In the genomic region with DNA sequence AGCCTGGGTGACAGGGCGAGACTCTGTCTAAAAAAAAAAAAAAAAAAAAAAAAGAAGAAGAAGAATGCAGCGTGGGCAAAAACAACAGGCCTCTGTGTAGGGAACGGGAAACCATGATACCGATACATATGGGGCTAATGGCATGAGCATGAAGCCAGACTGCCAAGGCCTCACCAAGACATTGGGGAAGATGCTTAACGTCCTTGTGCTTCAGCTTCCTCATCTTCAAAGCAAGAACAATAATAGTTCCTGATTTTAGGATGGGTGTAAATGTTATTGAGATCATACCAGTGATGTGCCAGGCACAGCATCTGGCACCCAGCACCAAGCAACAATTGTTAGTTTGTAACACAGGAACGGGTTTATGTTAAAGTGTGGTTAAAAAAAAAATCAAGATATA, we compare ENCODE assay signal across 13 cellular contexts.
"Had no signal": no experiment of that assay in that cellular context is flagged by ENCODE, and none has a peak within 500 bp of the region (broad histone marks: within the 10 kb centered on the region; RNA-seq: fewer than 3 reads in every experiment).

No MANE protein-coding gene starts in this region.

- H3K27me3 Mint-ChIP-seq: activated naive CD8-positive, alpha-beta T cell; naive thymus-derived CD8-positive, alpha-beta T cell; stimulated activated naive CD8-positive, alpha-beta T cell treated with anti-CD3 and anti-CD28 coated beads, Interleukin-15, Interleukin-2, amounts not matched to agents 100 ng/mL and 50 ng/mL, for 24 hours had no signal

- H3K27me3 ChIP-seq: SJCRH30 had no signal

- H3K36me3 Mint-ChIP-seq: activated naive CD8-positive, alpha-beta T cell; naive thymus-derived CD8-positive, alpha-beta T cell had no signal

- H3K9me3 Mint-ChIP-seq: naive thymus-derived CD8-positive, alpha-beta T cell; stimulated activated naive CD8-positive, alpha-beta T cell treated with anti-CD3 and anti-CD28 coated beads, Interleukin-15, Interleukin-2, amounts not matched to agents 100 ng/mL and 50 ng/mL, for 24 hours had no signal

- H3K27ac Mint-ChIP-seq: activated CD8-positive, alpha-beta T cell treated with anti-CD3 and anti-CD28 coated beads, Interleukin-2, amount 10 ng/mL, durations not matched to agents 7 days and 5 days; activated naive CD8-positive, alpha-beta T cell; naive thymus-derived CD8-positive, alpha-beta T cell; stimulated activated naive CD8-positive, alpha-beta T cell treated with anti-CD3 and anti-CD28 coated beads, Interleukin-15, Interleukin-2, amounts not matched to agents 100 ng/mL and 50 ng/mL, for 24 hours had no signal

- H3K4me3 Mint-ChIP-seq: activated CD8-positive, alpha-beta T cell treated with anti-CD3 and anti-CD28 coated beads, Interleukin-2, amount 10 ng/mL, durations not matched to agents 7 days and 5 days; activated naive CD8-positive, alpha-beta T cell; stimulated activated naive CD8-positive, alpha-beta T cell treated with anti-CD3 and anti-CD28 coated beads, Interleukin-15, Interleukin-2, amounts not matched to agents 100 ng/mL and 50 ng/mL, for 24 hours had no signal

- DNase-seq: activated CD4-positive, alpha-beta T cell treated with anti-CD3 and anti-CD28 coated beads for 4 hours; activated CD8-positive, alpha-beta memory T cell treated with anti-CD3 and anti-CD28 coated beads, Interleukin-2, amount 50 U/mL, for 4 hours; activated CD8-positive, alpha-beta T cell treated with anti-CD3 and anti-CD28 coated beads, Interleukin-2, amount 10 ng/mL, durations not matched to agents 7 days and 5 days; activated gamma-delta T cell treated with Interleukin-2 at 50 U/mL for 16 hours; amygdala; posterior cingulate gyrus; SJCRH30; small intestine; T-helper 2 cell had no signal

- H3K36me3 ChIP-seq: SJCRH30 had no signal

- H3K4me3 ChIP-seq: SJCRH30 had no signal

- H3K27ac ChIP-seq: SJCRH30 had no signal

- ATAC-seq: activated CD8-positive, alpha-beta T cell treated with anti-CD3 and anti-CD28 coated beads, Interleukin-2, amount 10 ng/mL, durations not matched to agents 7 days and 5 days; esophagus mucosa; naive thymus-derived CD8-positive, alpha-beta T cell had no signal

- H3K9me3 ChIP-seq: SJCRH30 had no signal
